40 cellular contexts compared by ENCODE assay signal in the genomic region with DNA sequence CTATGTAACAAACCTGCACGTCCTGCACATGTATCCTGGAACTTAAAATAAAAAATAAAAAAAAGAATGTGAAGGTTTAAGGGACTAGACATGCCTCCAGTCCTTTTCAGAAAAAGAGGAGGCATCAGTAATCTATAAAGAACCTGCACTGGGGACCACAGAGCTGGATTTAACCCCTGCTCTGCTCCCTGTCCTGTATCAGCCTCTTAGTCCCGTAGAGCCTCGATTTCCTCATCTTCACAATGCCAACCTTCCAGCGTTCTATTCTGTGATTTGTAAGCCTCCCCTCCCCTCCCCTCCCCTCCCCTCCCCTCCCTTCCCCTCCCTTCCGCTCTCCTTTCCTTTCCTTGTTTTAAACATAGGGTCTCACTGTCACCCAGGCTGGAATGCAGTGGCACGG.
"Had no signal": no experiment of that assay in that cellular context is flagged by ENCODE, and none has a peak within 500 bp of the region (broad histone marks: within the 10 kb centered on the region; RNA-seq: fewer than 3 reads in every experiment).

No MANE protein-coding gene starts in this region.

- H3K4me1 Mint-ChIP-seq: activated naive CD4-positive, alpha-beta T cell treated with anti-CD3 and anti-CD28 coated beads, Interleukin-2, amount 10 ng/mL, durations not matched to agents 7 days and 5 days; activated naive CD4-positive, alpha-beta T cell treated with anti-CD3 and anti-CD28 coated beads, Interleukin-2, amount 50 U/mL, for 24 hours; activated naive CD8-positive, alpha-beta T cell treated with anti-CD3 and anti-CD28 coated beads for 36 hours; activated naive CD8-positive, alpha-beta T cell treated with anti-CD3 and anti-CD28 coated beads, Interleukin-2, amount 10 ng/mL, durations not matched to agents 7 days and 5 days; activated naive CD8-positive, alpha-beta T cell treated with anti-CD3 and anti-CD28 coated beads, Interleukin-2, amount 50 U/mL, for 24 hours; activated T-helper 17 cell treated with anti-CD3 and anti-CD28 coated beads, Interleukin-2, amount 50 U/mL, for 72 hours; brain; central memory CD8-positive, alpha-beta T cell had no signal

- H3K36me3 ChIP-seq: adrenal gland, ascending aorta, brain microvascular endothelial cell, breast epithelium, cardiac muscle cell had no signal

- H3K27ac Mint-ChIP-seq: activated naive CD4-positive, alpha-beta T cell treated with anti-CD3 and anti-CD28 coated beads for 36 hours; activated naive CD4-positive, alpha-beta T cell treated with anti-CD3 and anti-CD28 coated beads, Interleukin-2, amount 10 ng/mL, durations not matched to agents 7 days and 5 days; activated naive CD4-positive, alpha-beta T cell treated with anti-CD3 and anti-CD28 coated beads, Interleukin-2, amount 50 U/mL, for 24 hours; activated naive CD8-positive, alpha-beta T cell; activated naive CD8-positive, alpha-beta T cell treated with anti-CD3 and anti-CD28 coated beads for 36 hours; activated naive CD8-positive, alpha-beta T cell treated with anti-CD3 and anti-CD28 coated beads, Interleukin-2, amount 10 ng/mL, durations not matched to agents 7 days and 5 days; activated naive CD8-positive, alpha-beta T cell treated with anti-CD3 and anti-CD28 coated beads, Interleukin-2, amount 50 U/mL, for 24 hours; activated T-cell treated with anti-CD3 and anti-CD28 coated beads, Interleukin-2, amount 50 U/mL, for 24 hours; activated T-cell treated with anti-CD3 and anti-CD28 coated beads, Interleukin-2, amount 50 U/mL, for 72 hours; activated T-helper 1 cell treated with anti-CD3 and anti-CD28 coated beads, Interleukin-12 subunit alpha, Interleukin-12 subunit beta, Interleukin-2, Interleukin-4 antibody, amounts not matched to agents 30 ng/mL and 10 ng/mL and 1 ng/mL, durations not matched to agents 14 hours and 24 hours and 36 hours; activated T-helper 17 cell treated with anti-CD3 and anti-CD28 coated beads, Interleukin-2, amount 50 U/mL, for 72 hours; activated T-helper 2 cell treated with anti-CD3 and anti-CD28 coated beads, Interferon-gamma antibody, Interleukin-2, Interleukin-4, amounts not matched to agents 10 μg/mL and 5 μg/mL and 100 μg/mL, durations not matched to agents 14 hours and 24 hours and 36 hours; brain had no signal

- H3K27ac ChIP-seq: adrenal gland, ascending aorta, body of pancreas, brain microvascular endothelial cell, breast epithelium, cardiac muscle cell had no signal

- H3K4me3 Mint-ChIP-seq: activated naive CD4-positive, alpha-beta T cell treated with anti-CD3 and anti-CD28 coated beads for 36 hours; activated naive CD4-positive, alpha-beta T cell treated with anti-CD3 and anti-CD28 coated beads, Interleukin-2, amount 10 ng/mL, durations not matched to agents 7 days and 5 days; activated naive CD4-positive, alpha-beta T cell treated with anti-CD3 and anti-CD28 coated beads, Interleukin-2, amount 50 U/mL, for 24 hours; activated naive CD8-positive, alpha-beta T cell; activated naive CD8-positive, alpha-beta T cell treated with anti-CD3 and anti-CD28 coated beads for 36 hours; activated naive CD8-positive, alpha-beta T cell treated with anti-CD3 and anti-CD28 coated beads, Interleukin-2, amount 10 ng/mL, durations not matched to agents 7 days and 5 days; activated naive CD8-positive, alpha-beta T cell treated with anti-CD3 and anti-CD28 coated beads, Interleukin-2, amount 50 U/mL, for 24 hours; activated T-cell treated with anti-CD3 and anti-CD28 coated beads, Interleukin-2, amount 50 U/mL, for 24 hours; activated T-cell treated with anti-CD3 and anti-CD28 coated beads, Interleukin-2, amount 50 U/mL, for 4 hours; activated T-cell treated with anti-CD3 and anti-CD28 coated beads, Interleukin-2, amount 50 U/mL, for 72 hours; activated T-helper 1 cell treated with anti-CD3 and anti-CD28 coated beads, Interleukin-12 subunit alpha, Interleukin-12 subunit beta, Interleukin-2, Interleukin-4 antibody, amounts not matched to agents 30 ng/mL and 10 ng/mL and 1 ng/mL, durations not matched to agents 14 hours and 24 hours and 36 hours; activated T-helper 17 cell treated with anti-CD3 and anti-CD28 coated beads, Interleukin-2, amount 50 U/mL, for 72 hours; brain; central memory CD8-positive, alpha-beta T cell had no signal

- H3K36me3 Mint-ChIP-seq: activated naive CD8-positive, alpha-beta T cell treated with anti-CD3 and anti-CD28 coated beads for 36 hours; activated naive CD8-positive, alpha-beta T cell treated with anti-CD3 and anti-CD28 coated beads, Interleukin-2, amount 10 ng/mL, durations not matched to agents 7 days and 5 days had no signal

- ATAC-seq: activated naive CD4-positive, alpha-beta T cell treated with anti-CD3 and anti-CD28 coated beads, Interleukin-2, amount 50 U/mL, for 72 hours; activated naive CD8-positive, alpha-beta T cell treated with anti-CD3 and anti-CD28 coated beads, Interleukin-2, amount 50 U/mL, for 24 hours; activated T-cell treated with anti-CD3 and anti-CD28 coated beads, Interleukin-2, amount 50 U/mL, for 4 hours; activated T-cell treated with anti-CD3 and anti-CD28 coated beads, Interleukin-2, amount 50 U/mL, for 72 hours; activated T-helper 17 cell treated with anti-CD3 and anti-CD28 coated beads, Interleukin-2, amount 50 U/mL, for 72 hours; body of pancreas had no signal

- DNase-seq: activated effector memory CD4-positive, alpha-beta T cell treated with anti-CD3 and anti-CD28 coated beads, Interleukin-2, amount 50 U/mL, for 16 hours; activated effector memory CD4-positive, alpha-beta T cell treated with Interleukin-2 at 50 U/mL for 16 hours; activated gamma-delta T cell; activated gamma-delta T cell treated with Interleukin-2 at 50 U/mL for 16 hours; activated naive CD4-positive, alpha-beta T cell; activated naive CD4-positive, alpha-beta T cell treated with anti-CD3 and anti-CD28 coated beads for 36 hours; activated naive CD4-positive, alpha-beta T cell treated with anti-CD3 and anti-CD28 coated beads, Interleukin-2, amount 10 ng/mL, durations not matched to agents 7 days and 5 days; activated naive CD4-positive, alpha-beta T cell treated with anti-CD3 and anti-CD28 coated beads, Interleukin-2, amount 50 U/mL, for 16 hours; activated naive CD4-positive, alpha-beta T cell treated with Interleukin-2 at 50 U/mL for 16 hours; activated naive CD8-positive, alpha-beta T cell treated with anti-CD3 and anti-CD28 coated beads for 36 hours; activated naive CD8-positive, alpha-beta T cell treated with anti-CD3 and anti-CD28 coated beads, Interleukin-2, amount 10 ng/mL, durations not matched to agents 7 days and 5 days; activated naive CD8-positive, alpha-beta T cell treated with anti-CD3 and anti-CD28 coated beads, Interleukin-2, amount 50 U/mL, for 24 hours; activated T-cell treated with anti-CD3 and anti-CD28 coated beads, Interleukin-2, amount 50 U/mL, for 1 hour; activated T-cell treated with anti-CD3 and anti-CD28 coated beads, Interleukin-2, amount 50 U/mL, for 24 hours; activated T-cell treated with anti-CD3 and anti-CD28 coated beads, Interleukin-2, amount 50 U/mL, for 4 hours; activated T-cell treated with anti-CD3 and anti-CD28 coated beads, Interleukin-2, amount 50 U/mL, for 48 hours; activated T-cell treated with anti-CD3 and anti-CD28 coated beads, Interleukin-2, amount 50 U/mL, for 72 hours; adrenal gland; amniotic stem cell; amygdala; anterior cingulate cortex; aorta; body of pancreas; brain microvascular endothelial cell; caudate nucleus; central memory CD4-positive, alpha-beta T cell; cerebellar nuclear complex had no signal

- H3K4me1 ChIP-seq: adrenal gland, ascending aorta, body of pancreas, breast epithelium had no signal

- H3K9me3 Mint-ChIP-seq: activated naive CD4-positive, alpha-beta T cell treated with anti-CD3 and anti-CD28 coated beads, Interleukin-2, amount 10 ng/mL, durations not matched to agents 7 days and 5 days; activated T-helper 1 cell treated with anti-CD3 and anti-CD28 coated beads, Interleukin-12 subunit alpha, Interleukin-12 subunit beta, Interleukin-2, Interleukin-4 antibody, amounts not matched to agents 30 ng/mL and 10 ng/mL and 1 ng/mL, durations not matched to agents 14 hours and 24 hours and 36 hours; central memory CD8-positive, alpha-beta T cell had no signal

- H3K4me3 ChIP-seq: adrenal gland, ascending aorta, body of pancreas, breast epithelium, cardiac muscle cell had no signal

- H3K9me3 ChIP-seq: adrenal gland, body of pancreas had no signal

- FAIRE-seq: astrocyte, bronchial epithelial cell had no signal

- H3K27me3 ChIP-seq: ascending aorta, body of pancreas, breast epithelium, cardiac muscle cell had no signal
